ENCODE assay signal across 26 cellular contexts in genomic region chr13:108586826-108587225, GRCh38. TPM values are rescaled to one million over a fixed set of nuclear protein-coding genes. Genes with fewer than 3 reads are reported as not detected.
"Had no signal": no experiment of that assay in that cellular context is flagged by ENCODE, and none has a peak within 500 bp of the region (broad histone marks: within the 10 kb centered on the region; RNA-seq: fewer than 3 reads in every experiment).

No MANE protein-coding gene starts in this region.

- H3K27ac ChIP-seq: KMS-11, Peyer's patch, SJCRH30 had no signal

- H3K9me3 ChIP-seq: Peyer's patch, SJCRH30 had no signal

- ATAC-seq: HepG2, PC-3, Right ventricle myocardium inferior, SK-N-SH treated with all-trans-retinoic acid at 6 μM for 48 hours had no signal

- H3K4me3 ChIP-seq: Peyer's patch, SJCRH30 had no signal

- H3K4me1 ChIP-seq: Peyer's patch, SJCRH30 had no signal

- H3K27me3 ChIP-seq: Peyer's patch, SJCRH30 had no signal

- H3K36me3 ChIP-seq: Peyer's patch, SJCRH30 had no signal

- DNase-seq: IMR-90, Kasumi-1, MM.1S, NCI-H1092 treated with DMSO at 0.1 percent for 48 hours, NCI-H1436, NCI-H187, NCI-H2029, NCI-H2081 treated with DMSO at 0.1 percent for 48 hours, NCI-H2171, NCI-H226, NCI-H446, NCI-H510A, NCI-H524 treated with DMSO at 0.1 percent for 48 hours, NCI-H69, NCI-H774, PC-3, Peyer's patch, SHP77 treated with DMSO at 0.1 percent for 48 hours, SJCRH30 had no signal

RNA-seq across cellular contexts. Expression of gene MYO16, which starts 42.6 kb away (rescaled TPM):
- total RNA-seq: HepG2, HT-29, M059J, PC-3, RPMI7951, SJCRH30 had no signal
- polyA plus RNA-seq: HepG2 had no signal
